ENCODE assay signal across 1 cellular context in genomic region chr17:44820631-44821196, GRCh38.
TF ChIP-seq lines count a peak whose summit lies in the region.

No MANE protein-coding gene starts in this region.

TF ChIP-seq in HEK293, 187 proteins besides CTCF, POLR2A, EP300 and RAD21 (continued from another document):
- TF ChIP-seq ZNF518A (tag by site-specific recombination; conservative IDR thresholded peaks at IDR 0.05; ENCODE audit: low read depth) (peak; percentile 22; the same call in 1 of the 2 replicates), ZNF501 (tag by site-specific recombination; IDR thresholded peaks at IDR 0.05) (peak; percentile 88), KLF10 (tag by site-specific recombination; IDR thresholded peaks at IDR 0.05) (peak; percentile 85), ZBTB1 (tag by site-specific recombination; IDR thresholded peaks at IDR 0.05) (peak; percentile 69; the same call in 1 of the 2 replicates), KLF17 (tag by site-specific recombination; IDR thresholded peaks at IDR 0.05) (peak; percentile 91), ZNF202 (tag by site-specific recombination; IDR thresholded peaks at IDR 0.05; ENCODE audit: borderline replicate concordance) (no peak), SP7 (tag by site-specific recombination; IDR thresholded peaks at IDR 0.05) (peak; percentile 100), ZNF580 (tag by site-specific recombination; IDR thresholded peaks at IDR 0.05) (peak; percentile 83), ZNF266 (tag by site-specific recombination; IDR thresholded peaks at IDR 0.05; ENCODE audit: low read depth) (no peak), ZNF660 (tag by site-specific recombination; IDR thresholded peaks at IDR 0.05) (peak; percentile 85), GFI1B (tag by site-specific recombination; IDR thresholded peaks at IDR 0.05) (peak; percentile 65; the same call in 1 of the 2 replicates), IKZF3 (tag by site-specific recombination; IDR thresholded peaks at IDR 0.05) (peak; percentile 85; the same call in 1 of the 2 replicates), ZBTB6 (tag by site-specific recombination; IDR thresholded peaks at IDR 0.05) (peak; percentile 4; the same call in 1 of the 2 replicates), ZNF394 (tag by site-specific recombination; IDR thresholded peaks at IDR 0.05; ENCODE audit: borderline replicate concordance) (peak; percentile 76), ZNF664 (tag by site-specific recombination; IDR thresholded peaks at IDR 0.05) (0 out of 2 replicates have a peak, but pooled peaks have one; percentile 45), ZNF146 (tag by site-specific recombination; IDR thresholded peaks at IDR 0.05) (0 out of 2 replicates have a peak, but pooled peaks have one; percentile 27), ZBTB8A (tag by site-specific recombination; IDR thresholded peaks at IDR 0.05) (peak; percentile 26; the same call in 1 of the 2 replicates), ZNF701 (tag by site-specific recombination; IDR thresholded peaks at IDR 0.05) (no peak), ATF2 (tag by site-specific recombination; IDR thresholded peaks at IDR 0.05; ENCODE audit: low read depth) (0 out of 2 replicates have a peak, but pooled peaks have one; percentile 20)
